In genomic region chr22:47059701-47060161, GRCh38 we compare ENCODE assay signal across 18 cellular contexts.
A peak's percentile ranks its signal among the peaks of the same experiment; 100 is the strongest.
DNase-seq lines count a peak whose midpoint lies in the region; ATAC-seq and TF ChIP-seq lines count a peak whose summit lies in the region.
"Had no signal": no experiment of that assay in that cellular context is flagged by ENCODE, and none has a peak within 500 bp of the region (broad histone marks: within the 10 kb centered on the region; RNA-seq: fewer than 3 reads in every experiment).

No MANE protein-coding gene starts in this region.

- intact Hi-C loops in activated B cell treated with CpG ODN at 0.5 μM for 24 hours (cut with micrococcal nuclease) (no loop called here), gastrocnemius medialis (cut with DNase I; ENCODE audit: low total_unique reads) (no loop called here)

- no peaks in the 10 kb centered on the region for H3K27me3 Mint-ChIP-seq in activated T-cell treated with anti-CD3 and anti-CD28 coated beads, Interleukin-2, amount 50 U/mL, for 24 hours
- H3K27me3 Mint-ChIP-seq in activated B cell treated with CpG ODN at 0.5 μM for 24 hours = no peaks in the 10 kb centered on the region
- H3K27me3 Mint-ChIP-seq in stimulated activated memory B cell treated with anti-CD40 and anti-IgM and Interleukin-4, amounts not matched to agents 10 μg/mL and 1 μg/mL and 100 μg/mL, for 72 hours = no peaks in the 10 kb centered on the region
- H3K27me3 Mint-ChIP-seq in natural killer cell treated with Interleukin-12 subunit alpha and Interleukin-12 subunit beta and Interleukin-15 and Interleukin-18, amount 100 ng/mL, for 72 hours = no peaks in the 10 kb centered on the region
- peaks cover 4% of the 10 kb centered on the region; the same call in 1 of the 2 replicates for H3K27me3 Mint-ChIP-seq in HFFc6 (ENCODE audit: insufficient read depth)
- H3K27me3 Mint-ChIP-seq: activated naive CD8-positive, alpha-beta T cell; progenitor cell of endocrine pancreas had no signal

- H3K27me3 ChIP-seq in H7 (ENCODE audit: control insufficient read depth, insufficient read depth, low read length) (no peaks in the 10 kb centered on the region), gastrocnemius medialis (no peaks in the 10 kb centered on the region)

- CTCF ChIA-PET in activated B cell treated with CpG ODN at 0.5 μM for 24 hours (lab: Charles Lee) = no interaction called here

- H3K4me3 ChIP-seq in H7 (ENCODE audit: insufficient read depth, low read depth, low read length) = no peak overlapping the region
- H3K4me3 ChIP-seq in gastrocnemius medialis = no peak overlapping the region
- H3K4me3 ChIP-seq: A549 had no signal

- peaks cover 76% of the 10 kb centered on the region for H3K36me3 Mint-ChIP-seq in activated T-cell treated with anti-CD3 and anti-CD28 coated beads, Interleukin-2, amount 50 U/mL, for 24 hours (ENCODE audit: low read depth)
- peaks cover 85% of the 10 kb centered on the region for H3K36me3 Mint-ChIP-seq in activated B cell treated with CpG ODN at 0.5 μM for 24 hours (ENCODE audit: low read depth)
- H3K36me3 Mint-ChIP-seq in stimulated activated memory B cell treated with anti-CD40 and anti-IgM and Interleukin-4, amounts not matched to agents 10 μg/mL and 1 μg/mL and 100 μg/mL, for 72 hours = peaks cover 84% of the 10 kb centered on the region
- no peaks in the 10 kb centered on the region for H3K36me3 Mint-ChIP-seq in natural killer cell treated with Interleukin-12 subunit alpha and Interleukin-12 subunit beta and Interleukin-15 and Interleukin-18, amount 100 ng/mL, for 72 hours
- peaks cover 6% of the 10 kb centered on the region for H3K36me3 Mint-ChIP-seq in HFFc6 (ENCODE audit: low read depth)

- H3K27ac ChIP-seq in gastrocnemius medialis = no peak overlapping the region
- H3K27ac ChIP-seq: A549, KMS-11 had no signal

- H3K36me3 ChIP-seq in H7 (replicated peaks; ENCODE audit: control insufficient read depth, insufficient read depth, low read length) = no peaks in the 10 kb centered on the region
- H3K36me3 ChIP-seq in gastrocnemius medialis = no peaks in the 10 kb centered on the region

- in situ Hi-C loops in gastrocnemius medialis (cut with MboI; ENCODE audit: low sequenced_read_pairs in 4 of 4) = no loop called here

- H3K27ac Mint-ChIP-seq in activated T-cell treated with anti-CD3 and anti-CD28 coated beads, Interleukin-2, amount 50 U/mL, for 24 hours = peak overlapping the region; percentile 34
- H3K27ac Mint-ChIP-seq in activated B cell treated with CpG ODN at 0.5 μM for 24 hours (peak overlapping the region; percentile 66), HFFc6 (no peak overlapping the region)
- peak overlapping the region; percentile 31 for H3K27ac Mint-ChIP-seq in stimulated activated memory B cell treated with anti-CD40 and anti-IgM and Interleukin-4, amounts not matched to agents 10 μg/mL and 1 μg/mL and 100 μg/mL, for 72 hours
- no peak overlapping the region for H3K27ac Mint-ChIP-seq in natural killer cell treated with Interleukin-12 subunit alpha and Interleukin-12 subunit beta and Interleukin-15 and Interleukin-18, amount 100 ng/mL, for 72 hours
- H3K27ac Mint-ChIP-seq: activated naive CD8-positive, alpha-beta T cell; progenitor cell of endocrine pancreas had no signal

- H3K9me3 ChIP-seq in gastrocnemius medialis = no peaks in the 10 kb centered on the region
- H3K9me3 ChIP-seq: A549 had no signal

- ATAC-seq in activated B cell treated with CpG ODN at 0.5 μM for 24 hours (ENCODE audit: low read depth) (no peak), gastrocnemius medialis (no peak)
- ATAC-seq in stimulated activated memory B cell treated with anti-CD40 and anti-IgM and Interleukin-4, amounts not matched to agents 10 μg/mL and 1 μg/mL and 100 μg/mL, for 72 hours = peak; percentile 52
- ATAC-seq in natural killer cell treated with Interleukin-12 subunit alpha and Interleukin-12 subunit beta and Interleukin-15 and Interleukin-18, amount 100 ng/mL, for 72 hours = no peak
- ATAC-seq: A549, left lobe of liver had no signal

- H3K4me1 Mint-ChIP-seq in activated T-cell treated with anti-CD3 and anti-CD28 coated beads, Interleukin-2, amount 50 U/mL, for 24 hours (ENCODE audit: low read depth) = peaks cover 2% of the 10 kb centered on the region
- peaks cover 30% of the 10 kb centered on the region for H3K4me1 Mint-ChIP-seq in activated B cell treated with CpG ODN at 0.5 μM for 24 hours
- H3K4me1 Mint-ChIP-seq in stimulated activated memory B cell treated with anti-CD40 and anti-IgM and Interleukin-4, amounts not matched to agents 10 μg/mL and 1 μg/mL and 100 μg/mL, for 72 hours = peaks cover 55% of the 10 kb centered on the region
- H3K4me1 Mint-ChIP-seq in natural killer cell treated with Interleukin-12 subunit alpha and Interleukin-12 subunit beta and Interleukin-15 and Interleukin-18, amount 100 ng/mL, for 72 hours (ENCODE audit: low read depth in 2 of 2) = peaks cover 8 to 28% of the 10 kb centered on the region in 2 donors
- H3K4me1 Mint-ChIP-seq in HFFc6 (ENCODE audit: low read depth) = peaks cover 5% of the 10 kb centered on the region; the same call in 1 of the 2 replicates

- H3K9me3 Mint-ChIP-seq in activated T-cell treated with anti-CD3 and anti-CD28 coated beads, Interleukin-2, amount 50 U/mL, for 24 hours = no peaks in the 10 kb centered on the region
- H3K9me3 Mint-ChIP-seq in activated B cell treated with CpG ODN at 0.5 μM for 24 hours (no peaks in the 10 kb centered on the region), HFFc6 (no peaks in the 10 kb centered on the region)
- no peaks in the 10 kb centered on the region for H3K9me3 Mint-ChIP-seq in stimulated activated memory B cell treated with anti-CD40 and anti-IgM and Interleukin-4, amounts not matched to agents 10 μg/mL and 1 μg/mL and 100 μg/mL, for 72 hours
- no peaks in the 10 kb centered on the region for H3K9me3 Mint-ChIP-seq in natural killer cell treated with Interleukin-12 subunit alpha and Interleukin-12 subunit beta and Interleukin-15 and Interleukin-18, amount 100 ng/mL, for 72 hours

- TF ChIP-seq POLR2A in gastrocnemius medialis (IDR thresholded peaks at IDR 0.05) = no peak

- H3K4me3 Mint-ChIP-seq in activated T-cell treated with anti-CD3 and anti-CD28 coated beads, Interleukin-2, amount 50 U/mL, for 24 hours = no peak overlapping the region
- H3K4me3 Mint-ChIP-seq in activated B cell treated with CpG ODN at 0.5 μM for 24 hours (peak overlapping the region; percentile 52), HFFc6 (no peak overlapping the region)
- peak overlapping the region; percentile 34 for H3K4me3 Mint-ChIP-seq in stimulated activated memory B cell treated with anti-CD40 and anti-IgM and Interleukin-4, amounts not matched to agents 10 μg/mL and 1 μg/mL and 100 μg/mL, for 72 hours
- H3K4me3 Mint-ChIP-seq in natural killer cell treated with Interleukin-12 subunit alpha and Interleukin-12 subunit beta and Interleukin-15 and Interleukin-18, amount 100 ng/mL, for 72 hours = no peak overlapping the region
- H3K4me3 Mint-ChIP-seq: activated naive CD8-positive, alpha-beta T cell had no signal

- DNase-seq in activated T-cell treated with anti-CD3 and anti-CD28 coated beads, Interleukin-2, amount 50 U/mL, for 24 hours = no peak
- DNase-seq in activated T-cell treated with anti-CD3 and anti-CD28 coated beads for 4 hours (no peak), H7 (peak; percentile 25), activated B cell treated with CpG ODN at 0.5 μM for 24 hours (no peak), gastrocnemius medialis (no peak), HFFc6 (no peak)
- no peak for DNase-seq in natural killer cell treated with Interleukin-12 subunit alpha and Interleukin-12 subunit beta and Interleukin-15 and Interleukin-18, amount 100 ng/mL, for 72 hours (ENCODE audit: low spot score)
- DNase-seq: COR-L47; effector memory CD4-positive, alpha-beta T cell; GDM1; NCI-H187; SHP77 had no signal

- POLR2A ChIA-PET in activated B cell treated with CpG ODN at 0.5 μM for 24 hours (lab: Charles Lee) = interaction anchor here (0.7 kb wide), 1 partner anchor 245 kb away, joined by 6 read pairs; no protein-coding TSS in a partner anchor

- no peaks in the 10 kb centered on the region for H3K4me1 ChIP-seq in gastrocnemius medialis
- H3K4me1 ChIP-seq: A549 had no signal

- TF ChIP-seq CTCF in activated B cell treated with CpG ODN at 0.5 μM for 24 hours (IDR thresholded peaks at IDR 0.05) (no peak), gastrocnemius medialis (IDR thresholded peaks at IDR 0.05 in 4 of 5, conservative IDR thresholded peaks at IDR 0.05 in 1 of 5) (no peak), HFFc6 (IDR thresholded peaks at IDR 0.05) (no peak)

Comparison
In these comparisons a context has a peak if more than half of its experiments do, and no peak if none do; other contexts are left out.
1. H3K27ac Mint-ChIP-seq: peak in activated T-cell treated with anti-CD3 and anti-CD28 coated beads, Interleukin-2, amount 50 U/mL, for 24 hours (single experiment), activated B cell treated with CpG ODN at 0.5 μM for 24 hours (single experiment) and stimulated activated memory B cell treated with anti-CD40 and anti-IgM and Interleukin-4, amounts not matched to agents 10 μg/mL and 1 μg/mL and 100 μg/mL, for 72 hours (single experiment); none in natural killer cell treated with Interleukin-12 subunit alpha and Interleukin-12 subunit beta and Interleukin-15 and Interleukin-18, amount 100 ng/mL, for 72 hours (0 of 2) and HFFc6 (single experiment).
2. H3K4me3 Mint-ChIP-seq: peak in activated B cell treated with CpG ODN at 0.5 μM for 24 hours (single experiment) and stimulated activated memory B cell treated with anti-CD40 and anti-IgM and Interleukin-4, amounts not matched to agents 10 μg/mL and 1 μg/mL and 100 μg/mL, for 72 hours (single experiment); none in activated T-cell treated with anti-CD3 and anti-CD28 coated beads, Interleukin-2, amount 50 U/mL, for 24 hours (single experiment), natural killer cell treated with Interleukin-12 subunit alpha and Interleukin-12 subunit beta and Interleukin-15 and Interleukin-18, amount 100 ng/mL, for 72 hours (single experiment) and HFFc6 (single experiment).